Comparison of ENCODE assay signal across 23 cellular contexts in genomic region chr2:105760191-105760590, GRCh38. TPM values are rescaled to one million over a fixed set of nuclear protein-coding genes. Genes with fewer than 3 reads are reported as not detected.
A peak's percentile ranks its signal among the peaks of the same experiment; 100 is the strongest.
DNase-seq lines count a peak whose midpoint lies in the region; ATAC-seq and TF ChIP-seq lines count a peak whose summit lies in the region.
"Had no signal": no experiment of that assay in that cellular context is flagged by ENCODE, and none has a peak within 500 bp of the region (broad histone marks: within the 10 kb centered on the region; RNA-seq: fewer than 3 reads in every experiment).

No MANE protein-coding gene starts in this region.

- CTCF ChIA-PET in WTC11 (lab: Charles Lee) = no interaction called here

- H3K27ac Mint-ChIP-seq in activated T-cell treated with anti-CD3 and anti-CD28 coated beads, Interleukin-2, amount 50 U/mL, for 72 hours = peak overlapping the region; percentile 97
- H3K27ac Mint-ChIP-seq in WTC11 (peak overlapping the region; percentile 85), chondrocyte (ENCODE audit: unreplicated experiment) (peak overlapping the region; percentile 27)
- H3K27ac Mint-ChIP-seq in stimulated activated effector memory CD8-positive, alpha-beta T cell treated with anti-CD3 and anti-CD28 coated beads, Interleukin-12 subunit alpha, Interleukin-12 subunit beta, amount 100 ng/mL, for 72 hours = peak overlapping the region; percentile 93
- H3K27ac Mint-ChIP-seq: dendritic cell treated with granulocyte-macrophage colony-stimulating factor and Interleukin-4, amounts not matched to agents 40 ng/mL and 50 ng/mL, for 4 days had no signal

- no peak for DNase-seq in activated T-cell treated with anti-CD3 and anti-CD28 coated beads, Interleukin-2, amount 50 U/mL, for 72 hours
- DNase-seq in activated T-cell treated with anti-CD3 and anti-CD28 coated beads, Interleukin-2, amount 50 U/mL, for 48 hours = no peak
- no peak for DNase-seq in WTC11 (ENCODE audit: low spot score)
- no peak for DNase-seq in chondrocyte (ENCODE audit: low spot score)
- DNase-seq in stimulated activated effector memory CD8-positive, alpha-beta T cell treated with anti-CD3 and anti-CD28 coated beads, Interleukin-12 subunit alpha, Interleukin-12 subunit beta, amount 100 ng/mL, for 72 hours (ENCODE audit: low spot score in 2 of 2) = no peak
- no peak for DNase-seq in A172 (ENCODE audit: low spot score)
- DNase-seq: activated gamma-delta T cell treated with Interleukin-2 at 50 U/mL for 16 hours; brain microvascular endothelial cell; gastrocnemius medialis; IMR-90; left colon; MG63; NCI-H1694; NCI-H774; PC-3; retina; SJCRH30; stimulated activated CD4-positive, alpha-beta T cell treated with anti-CD3 and anti-CD28 coated beads, Interleukin-12 subunit alpha, Interleukin-12 subunit beta, amount 100 ng/mL, for 4 hours; T1000; upper lobe of right lung had no signal

- no peaks in the 10 kb centered on the region for H3K27me3 Mint-ChIP-seq in activated T-cell treated with anti-CD3 and anti-CD28 coated beads, Interleukin-2, amount 50 U/mL, for 72 hours (ENCODE audit: low read depth)
- no peaks in the 10 kb centered on the region for H3K27me3 Mint-ChIP-seq in WTC11 (ENCODE audit: low read depth)
- H3K27me3 Mint-ChIP-seq in chondrocyte (ENCODE audit: low read depth) = no peaks in the 10 kb centered on the region
- H3K27me3 Mint-ChIP-seq: dendritic cell treated with granulocyte-macrophage colony-stimulating factor and Interleukin-4, amounts not matched to agents 40 ng/mL and 50 ng/mL, for 4 days had no signal

- peaks cover 7 to 20% of the 10 kb centered on the region in 2 donors for H3K36me3 Mint-ChIP-seq in activated T-cell treated with anti-CD3 and anti-CD28 coated beads, Interleukin-2, amount 50 U/mL, for 72 hours (ENCODE audit: insufficient read depth in 2 of 2)
- 0 out of 2 replicates have a peak, but pooled peaks cover 3% of the 10 kb centered on the region for H3K36me3 Mint-ChIP-seq in WTC11
- H3K36me3 Mint-ChIP-seq in chondrocyte (ENCODE audit: low read depth) = no peaks in the 10 kb centered on the region
- peaks cover 57% of the 10 kb centered on the region for H3K36me3 Mint-ChIP-seq in stimulated activated effector memory CD8-positive, alpha-beta T cell treated with anti-CD3 and anti-CD28 coated beads, Interleukin-12 subunit alpha, Interleukin-12 subunit beta, amount 100 ng/mL, for 72 hours

- peak overlapping the region; percentile 80 to 85 for H3K4me3 Mint-ChIP-seq in activated T-cell treated with anti-CD3 and anti-CD28 coated beads, Interleukin-2, amount 50 U/mL, for 72 hours
- H3K4me3 Mint-ChIP-seq in WTC11 (no peak overlapping the region), chondrocyte (ENCODE audit: unreplicated experiment) (no peak overlapping the region)
- peak overlapping the region; percentile 68 for H3K4me3 Mint-ChIP-seq in stimulated activated effector memory CD8-positive, alpha-beta T cell treated with anti-CD3 and anti-CD28 coated beads, Interleukin-12 subunit alpha, Interleukin-12 subunit beta, amount 100 ng/mL, for 72 hours
- H3K4me3 Mint-ChIP-seq: dendritic cell treated with granulocyte-macrophage colony-stimulating factor and Interleukin-4, amounts not matched to agents 40 ng/mL and 50 ng/mL, for 4 days had no signal

- POLR2A ChIA-PET in WTC11 (lab: Charles Lee) = no interaction called here

- TF ChIP-seq CTCF in WTC11 (IDR thresholded peaks at IDR 0.05) (no peak), chondrocyte (IDR thresholded peaks at IDR 0.05) (no peak)

- no peak for ATAC-seq in activated T-cell treated with anti-CD3 and anti-CD28 coated beads, Interleukin-2, amount 50 U/mL, for 72 hours (replicated peaks in 1 of 2)
- ATAC-seq in WTC11 (peak; percentile 15), GM18907 (IDR thresholded peaks at IDR 0.05; ENCODE audit: unreplicated experiment) (no peak), GM19467 (IDR thresholded peaks at IDR 0.05; ENCODE audit: unreplicated experiment) (no peak)
- no peak for ATAC-seq in stimulated activated effector memory CD8-positive, alpha-beta T cell treated with anti-CD3 and anti-CD28 coated beads, Interleukin-12 subunit alpha, Interleukin-12 subunit beta, amount 100 ng/mL, for 72 hours
- ATAC-seq: gastrocnemius medialis, left colon, PC-3 had no signal

- H3K9me3 Mint-ChIP-seq in activated T-cell treated with anti-CD3 and anti-CD28 coated beads, Interleukin-2, amount 50 U/mL, for 72 hours = no peaks in the 10 kb centered on the region
- H3K9me3 Mint-ChIP-seq in WTC11 (no peaks in the 10 kb centered on the region), chondrocyte (ENCODE audit: low read depth) (no peaks in the 10 kb centered on the region)
- H3K9me3 Mint-ChIP-seq in stimulated activated effector memory CD8-positive, alpha-beta T cell treated with anti-CD3 and anti-CD28 coated beads, Interleukin-12 subunit alpha, Interleukin-12 subunit beta, amount 100 ng/mL, for 72 hours = no peaks in the 10 kb centered on the region
- H3K9me3 Mint-ChIP-seq: dendritic cell treated with granulocyte-macrophage colony-stimulating factor and Interleukin-4, amounts not matched to agents 40 ng/mL and 50 ng/mL, for 4 days had no signal

- peaks cover 100% of the 10 kb centered on the region for H3K4me1 Mint-ChIP-seq in activated T-cell treated with anti-CD3 and anti-CD28 coated beads, Interleukin-2, amount 50 U/mL, for 72 hours (ENCODE audit: low read depth)
- H3K4me1 Mint-ChIP-seq in WTC11 (peaks cover 84% of the 10 kb centered on the region), chondrocyte (ENCODE audit: low read depth) (peaks cover 35% of the 10 kb centered on the region)
- H3K4me1 Mint-ChIP-seq in stimulated activated effector memory CD8-positive, alpha-beta T cell treated with anti-CD3 and anti-CD28 coated beads, Interleukin-12 subunit alpha, Interleukin-12 subunit beta, amount 100 ng/mL, for 72 hours = peaks cover 96% of the 10 kb centered on the region

TF ChIP-seq in WTC11, 78 proteins besides CTCF, POLR2A, EP300 and RAD21:
- peak; percentile 37; the same call in 1 of the 2 replicates for TF ChIP-seq ZNF423 (CRISPR knock-in tag; IDR thresholded peaks at IDR 0.05)
- TF ChIP-seq SMAD3 (CRISPR knock-in tag; IDR thresholded peaks at IDR 0.05; ENCODE audit: borderline replicate concordance) = no peak

RNA-seq across cellular contexts. Expression of gene NCK2, which starts 15.5 kb away (rescaled TPM):
- total RNA-seq in activated T-cell treated with anti-CD3 and anti-CD28 coated beads, Interleukin-2, amount 50 U/mL, for 72 hours = 100 to 1,000 TPM; 159 to 161 TPM
- total RNA-seq in WTC11 (2021) (63.7 to 75.4 TPM (median 65.1 TPM) in 3 replicates), chondrocyte (28.6 to 55.5 TPM (median 55.2 TPM) in 3 replicates)
- 29.1 and 44.0 TPM in 2 replicates for total RNA-seq in A172 (2014; rRNA removed; shearing (Covaris generic))

Comparison
In these comparisons a context has a peak if more than half of its experiments do, and no peak if none do; other contexts are left out.
1. H3K27ac Mint-ChIP-seq: peak in every context shown above with its lines; median percentile 97 in activated T-cell treated with anti-CD3 and anti-CD28 coated beads, Interleukin-2, amount 50 U/mL, for 72 hours; 93 in stimulated activated effector memory CD8-positive, alpha-beta T cell treated with anti-CD3 and anti-CD28 coated beads, Interleukin-12 subunit alpha, Interleukin-12 subunit beta, amount 100 ng/mL, for 72 hours; 85 in WTC11; 27 in chondrocyte.
2. H3K4me3 Mint-ChIP-seq: peak in activated T-cell treated with anti-CD3 and anti-CD28 coated beads, Interleukin-2, amount 50 U/mL, for 72 hours (2 of 2) and stimulated activated effector memory CD8-positive, alpha-beta T cell treated with anti-CD3 and anti-CD28 coated beads, Interleukin-12 subunit alpha, Interleukin-12 subunit beta, amount 100 ng/mL, for 72 hours (single experiment); none in WTC11 (single experiment) and chondrocyte (single experiment).